Comparison of ENCODE assay signal across 1 cellular context in genomic region chr14:101365329-101366158, GRCh38.
TF ChIP-seq lines count a peak whose summit lies in the region.

No MANE protein-coding gene starts in this region.

TF ChIP-seq in GM23338, 12 proteins besides CTCF, POLR2A, EP300 and RAD21 (continued from another document):
- TF ChIP-seq, protein P1, sequence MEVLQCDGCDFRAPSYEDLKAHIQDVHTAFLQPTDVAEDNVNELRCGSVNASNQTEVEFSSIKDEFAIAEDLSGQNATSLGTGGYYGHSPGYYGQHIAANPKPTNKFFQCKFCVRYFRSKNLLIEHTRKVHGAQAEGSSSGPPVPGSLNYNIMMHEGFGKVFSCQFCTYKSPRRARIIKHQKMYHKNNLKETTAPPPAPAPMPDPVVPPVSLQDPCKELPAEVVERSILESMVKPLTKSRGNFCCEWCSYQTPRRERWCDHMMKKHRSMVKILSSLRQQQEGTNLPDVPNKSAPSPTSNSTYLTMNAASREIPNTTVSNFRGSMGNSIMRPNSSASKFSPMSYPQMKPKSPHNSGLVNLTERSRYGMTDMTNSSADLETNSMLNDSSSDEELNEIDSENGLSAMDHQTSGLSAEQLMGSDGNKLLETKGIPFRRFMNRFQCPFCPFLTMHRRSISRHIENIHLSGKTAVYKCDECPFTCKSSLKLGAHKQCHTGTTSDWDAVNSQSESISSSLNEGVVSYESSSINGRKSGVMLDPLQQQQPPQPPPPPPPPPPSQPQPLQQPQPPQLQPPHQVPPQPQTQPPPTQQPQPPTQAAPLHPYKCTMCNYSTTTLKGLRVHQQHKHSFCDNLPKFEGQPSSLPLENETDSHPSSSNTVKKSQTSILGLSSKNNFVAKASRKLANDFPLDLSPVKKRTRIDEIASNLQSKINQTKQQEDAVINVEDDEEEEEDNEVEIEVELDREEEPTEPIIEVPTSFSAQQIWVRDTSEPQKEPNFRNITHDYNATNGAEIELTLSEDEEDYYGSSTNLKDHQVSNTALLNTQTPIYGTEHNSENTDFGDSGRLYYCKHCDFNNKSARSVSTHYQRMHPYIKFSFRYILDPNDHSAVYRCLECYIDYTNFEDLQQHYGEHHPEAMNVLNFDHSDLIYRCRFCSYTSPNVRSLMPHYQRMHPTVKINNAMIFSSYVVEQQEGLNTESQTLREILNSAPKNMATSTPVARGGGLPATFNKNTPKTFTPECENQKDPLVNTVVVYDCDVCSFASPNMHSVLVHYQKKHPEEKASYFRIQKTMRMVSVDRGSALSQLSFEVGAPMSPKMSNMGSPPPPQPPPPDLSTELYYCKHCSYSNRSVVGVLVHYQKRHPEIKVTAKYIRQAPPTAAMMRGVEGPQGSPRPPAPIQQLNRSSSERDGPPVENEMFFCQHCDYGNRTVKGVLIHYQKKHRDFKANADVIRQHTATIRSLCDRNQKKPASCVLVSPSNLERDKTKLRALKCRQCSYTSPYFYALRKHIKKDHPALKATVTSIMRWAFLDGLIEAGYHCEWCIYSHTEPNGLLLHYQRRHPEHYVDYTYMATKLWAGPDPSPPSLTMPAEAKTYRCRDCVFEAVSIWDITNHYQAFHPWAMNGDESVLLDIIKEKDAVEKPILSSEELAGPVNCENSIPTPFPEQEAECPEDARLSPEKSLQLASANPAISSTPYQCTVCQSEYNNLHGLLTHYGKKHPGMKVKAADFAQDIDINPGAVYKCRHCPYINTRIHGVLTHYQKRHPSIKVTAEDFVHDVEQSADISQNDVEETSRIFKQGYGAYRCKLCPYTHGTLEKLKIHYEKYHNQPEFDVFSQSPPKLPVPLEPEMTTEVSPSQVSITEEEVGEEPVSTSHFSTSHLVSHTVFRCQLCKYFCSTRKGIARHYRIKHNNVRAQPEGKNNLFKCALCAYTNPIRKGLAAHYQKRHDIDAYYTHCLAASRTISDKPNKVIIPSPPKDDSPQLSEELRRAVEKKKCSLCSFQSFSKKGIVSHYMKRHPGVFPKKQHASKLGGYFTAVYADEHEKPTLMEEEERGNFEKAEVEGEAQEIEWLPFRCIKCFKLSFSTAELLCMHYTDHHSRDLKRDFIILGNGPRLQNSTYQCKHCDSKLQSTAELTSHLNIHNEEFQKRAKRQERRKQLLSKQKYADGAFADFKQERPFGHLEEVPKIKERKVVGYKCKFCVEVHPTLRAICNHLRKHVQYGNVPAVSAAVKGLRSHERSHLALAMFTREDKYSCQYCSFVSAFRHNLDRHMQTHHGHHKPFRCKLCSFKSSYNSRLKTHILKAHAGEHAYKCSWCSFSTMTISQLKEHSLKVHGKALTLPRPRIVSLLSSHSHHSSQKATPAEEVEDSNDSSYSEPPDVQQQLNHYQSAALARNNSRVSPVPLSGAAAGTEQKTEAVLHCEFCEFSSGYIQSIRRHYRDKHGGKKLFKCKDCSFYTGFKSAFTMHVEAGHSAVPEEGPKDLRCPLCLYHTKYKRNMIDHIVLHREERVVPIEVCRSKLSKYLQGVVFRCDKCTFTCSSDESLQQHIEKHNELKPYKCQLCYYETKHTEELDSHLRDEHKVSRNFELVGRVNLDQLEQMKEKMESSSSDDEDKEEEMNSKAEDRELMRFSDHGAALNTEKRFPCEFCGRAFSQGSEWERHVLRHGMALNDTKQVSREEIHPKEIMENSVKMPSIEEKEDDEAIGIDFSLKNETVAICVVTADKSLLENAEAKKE (CRISPR knock-in tag; IDR thresholded peaks at IDR 0.05) = no peak
- no peak for TF ChIP-seq NANOG (IDR thresholded peaks at IDR 0.05; ENCODE audit: borderline replicate concordance)
- TF ChIP-seq, protein P2, sequence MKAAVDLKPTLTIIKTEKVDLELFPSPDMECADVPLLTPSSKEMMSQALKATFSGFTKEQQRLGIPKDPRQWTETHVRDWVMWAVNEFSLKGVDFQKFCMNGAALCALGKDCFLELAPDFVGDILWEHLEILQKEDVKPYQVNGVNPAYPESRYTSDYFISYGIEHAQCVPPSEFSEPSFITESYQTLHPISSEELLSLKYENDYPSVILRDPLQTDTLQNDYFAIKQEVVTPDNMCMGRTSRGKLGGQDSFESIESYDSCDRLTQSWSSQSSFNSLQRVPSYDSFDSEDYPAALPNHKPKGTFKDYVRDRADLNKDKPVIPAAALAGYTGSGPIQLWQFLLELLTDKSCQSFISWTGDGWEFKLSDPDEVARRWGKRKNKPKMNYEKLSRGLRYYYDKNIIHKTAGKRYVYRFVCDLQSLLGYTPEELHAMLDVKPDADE (IDR thresholded peaks at IDR 0.05) = no peak
- TF ChIP-seq EZH2 (IDR thresholded peaks at IDR 0.05; ENCODE audit: low read depth, unreplicated experiment) = no peak
